ENCODE assay signal across 1 cellular context in the genomic region with DNA sequence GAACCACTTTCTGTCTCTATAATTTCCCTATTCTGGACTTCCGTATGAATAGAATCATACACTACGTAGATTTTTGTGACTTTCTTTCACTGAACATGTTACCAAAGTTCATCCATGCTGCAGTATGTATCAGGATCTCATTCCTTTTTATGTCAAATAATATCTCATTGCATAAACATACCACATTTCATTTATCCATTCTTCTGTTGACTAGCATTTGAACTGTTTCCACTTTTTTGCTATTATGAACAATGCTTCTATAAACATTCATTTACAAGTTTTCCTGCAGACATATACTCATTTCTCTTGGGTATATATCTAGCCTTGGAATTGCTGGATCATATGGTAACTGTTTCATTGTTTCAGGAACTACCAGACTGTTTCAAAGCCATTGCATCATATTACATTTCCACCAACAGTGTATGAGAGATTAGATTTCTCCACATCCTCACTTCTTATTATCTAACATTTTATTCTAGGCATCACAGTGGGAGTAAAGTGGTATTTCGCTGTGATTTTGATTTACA.
TF ChIP-seq lines count a peak whose summit lies in the region.

No MANE protein-coding gene starts in this region.

TF ChIP-seq in WTC11, 78 proteins besides CTCF, POLR2A, EP300 and RAD21 (continued from another document):
- TF ChIP-seq, protein P1, sequence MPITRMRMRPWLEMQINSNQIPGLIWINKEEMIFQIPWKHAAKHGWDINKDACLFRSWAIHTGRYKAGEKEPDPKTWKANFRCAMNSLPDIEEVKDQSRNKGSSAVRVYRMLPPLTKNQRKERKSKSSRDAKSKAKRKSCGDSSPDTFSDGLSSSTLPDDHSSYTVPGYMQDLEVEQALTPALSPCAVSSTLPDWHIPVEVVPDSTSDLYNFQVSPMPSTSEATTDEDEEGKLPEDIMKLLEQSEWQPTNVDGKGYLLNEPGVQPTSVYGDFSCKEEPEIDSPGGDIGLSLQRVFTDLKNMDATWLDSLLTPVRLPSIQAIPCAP (CRISPR knock-in tag; IDR thresholded peaks at IDR 0.05) = no peak
